Comparison of ENCODE assay signal across 8 cellular contexts in genomic region chr15:25438601-25439455, GRCh38. TPM values are rescaled to one million over a fixed set of nuclear protein-coding genes. Genes with fewer than 3 reads are reported as not detected.
A peak's percentile ranks its signal among the peaks of the same experiment; 100 is the strongest.
DNase-seq lines count a peak whose midpoint lies in the region; ATAC-seq and TF ChIP-seq lines count a peak whose summit lies in the region.

Gene UBE3A, minus strand, starts transcription at chr15:25439024. Its CDS starts 29,917 bp downstream, at chr15:25409107.

- H3K9ac ChIP-seq in BLaER1 treated with 17β-estradiol and CSF1 and Interleukin-3, amounts not matched to agents 10 nM and 100 nM: peak within 1 kb of the TSS; percentile 99 to 100 (median 100)

- H3K4me1 ChIP-seq in BLaER1 treated with 17β-estradiol and CSF1 and Interleukin-3, amounts not matched to agents 10 nM and 100 nM: peaks cover 5 to 31% (median 14%) of the 10 kb centered on the region in 10 experiments; a peak in 18 of 20 replicates

- intact Hi-C loops in left colon (cut with DNase I, micrococcal nuclease): no loop called here

- H3K27ac ChIP-seq in BLaER1 treated with 17β-estradiol and CSF1 and Interleukin-3, amounts not matched to agents 10 nM and 100 nM: peak within 1 kb of the TSS; percentile 99 to 100 (median 100)
- H3K27ac ChIP-seq in coronary artery: peak within 1 kb of the TSS; percentile 98 to 100

- ATAC-seq in HG03457 (IDR thresholded peaks at IDR 0.05; ENCODE audit: unreplicated experiment) (peak; percentile 78), left colon (peak; percentile 93)

- POLR2A ChIA-PET in activated CD4-positive, alpha-beta T cell treated with anti-CD3 and anti-CD28 coated beads, Interleukin-2, amount 10 ng/mL, durations not matched to agents 7 days and 5 days (lab: Charles Lee): interaction anchor here (0.6 kb wide), 1 partner anchor 73 kb away, joined by 4 read pairs; no protein-coding TSS in a partner anchor

- peak within 1 kb of the TSS; percentile 98 for H3K27ac Mint-ChIP-seq in activated CD4-positive, alpha-beta T cell treated with anti-CD3 and anti-CD28 coated beads, Interleukin-2, amount 10 ng/mL, durations not matched to agents 7 days and 5 days

- DNase-seq in GM19240 (ENCODE audit: insufficient read length, low spot score) (peak; percentile 50), NCI-H524 (lab: John Stamatoyannopoulos, UW) (peak; percentile 82 to 93), coronary artery (ENCODE audit: low spot score) (peak; percentile 92), left colon (peak; percentile 88 to 92)
- DNase-seq in activated CD4-positive, alpha-beta T cell treated with anti-CD3 and anti-CD28 coated beads, Interleukin-2, amount 10 ng/mL, durations not matched to agents 7 days and 5 days: peak; percentile 85
- peak; percentile 79 to 90 for DNase-seq in stimulated activated CD4-positive, alpha-beta T cell treated with anti-CD3 and anti-CD28 coated beads, Interleukin-1b, Interleukin-23, amount 100 ng/mL, for 4 hours (ENCODE audit: low read depth in 2 of 2)

- TF ChIP-seq CTCF in coronary artery (IDR thresholded peaks at IDR 0.05): no peak

- H3K4me3 Mint-ChIP-seq in activated CD4-positive, alpha-beta T cell treated with anti-CD3 and anti-CD28 coated beads, Interleukin-2, amount 10 ng/mL, durations not matched to agents 7 days and 5 days: peak within 1 kb of the TSS; percentile 95

- no peaks in the 10 kb centered on the region for H3K27me3 ChIP-seq in BLaER1 treated with 17β-estradiol and CSF1 and Interleukin-3, amounts not matched to agents 10 nM and 100 nM

- H3K4me1 Mint-ChIP-seq in activated CD4-positive, alpha-beta T cell treated with anti-CD3 and anti-CD28 coated beads, Interleukin-2, amount 10 ng/mL, durations not matched to agents 7 days and 5 days: peaks cover 39% of the 10 kb centered on the region

- H3K4me3 ChIP-seq in BLaER1 treated with 17β-estradiol and CSF1 and Interleukin-3, amounts not matched to agents 10 nM and 100 nM: peak within 1 kb of the TSS; percentile 85 to 100 (median 98)
- peak within 1 kb of the TSS; percentile 98 for H3K4me3 ChIP-seq in coronary artery

- peaks cover 31 to 48% (median 43%) of the 10 kb centered on the region in 11 experiments; a peak in 21 of 22 replicates for H4K20me1 ChIP-seq in BLaER1 treated with 17β-estradiol and CSF1 and Interleukin-3, amounts not matched to agents 10 nM and 100 nM

- CTCF ChIA-PET in activated CD4-positive, alpha-beta T cell treated with anti-CD3 and anti-CD28 coated beads, Interleukin-2, amount 10 ng/mL, durations not matched to agents 7 days and 5 days (lab: Charles Lee): no interaction called here

- peaks cover 14 to 31% (median 25%) of the 10 kb centered on the region in 11 experiments; a peak in 21 of 22 replicates for H3K36me3 ChIP-seq in BLaER1 treated with 17β-estradiol and CSF1 and Interleukin-3, amounts not matched to agents 10 nM and 100 nM

- peak within 1 kb of the TSS; percentile 82 to 99 (median 90) for H3K4me2 ChIP-seq in BLaER1 treated with 17β-estradiol and CSF1 and Interleukin-3, amounts not matched to agents 10 nM and 100 nM

- H3K27me3 Mint-ChIP-seq in activated CD4-positive, alpha-beta T cell treated with anti-CD3 and anti-CD28 coated beads, Interleukin-2, amount 10 ng/mL, durations not matched to agents 7 days and 5 days: no peaks in the 10 kb centered on the region

- peaks cover 6% of the 10 kb centered on the region for H3K9me3 Mint-ChIP-seq in activated CD4-positive, alpha-beta T cell treated with anti-CD3 and anti-CD28 coated beads, Interleukin-2, amount 10 ng/mL, durations not matched to agents 7 days and 5 days

- peaks cover 14% of the 10 kb centered on the region for H3K36me3 Mint-ChIP-seq in activated CD4-positive, alpha-beta T cell treated with anti-CD3 and anti-CD28 coated beads, Interleukin-2, amount 10 ng/mL, durations not matched to agents 7 days and 5 days (ENCODE audit: low read depth)

- peaks cover 7 to 33% (median 24%) of the 10 kb centered on the region in 11 experiments; a peak in 19 of 22 replicates for H3K9me3 ChIP-seq in BLaER1 treated with 17β-estradiol and CSF1 and Interleukin-3, amounts not matched to agents 10 nM and 100 nM (replicated peaks in 1 of 11)

RNA-seq across cellular contexts. Expression of gene UBE3A, which starts in this region (rescaled TPM):
- total RNA-seq in activated CD4-positive, alpha-beta T cell treated with anti-CD3 and anti-CD28 coated beads, Interleukin-2, amount 10 ng/mL, durations not matched to agents 7 days and 5 days: 10 to 100 TPM; 80.9 to 93.0 TPM
- 10 to 100 TPM; 86.3 to 88.6 TPM for total RNA-seq in left colon

Comparison
In these comparisons a context has a peak if more than half of its experiments do, and no peak if none do; other contexts are left out.
1. Peak in every context shown above with its lines: DNase-seq, ATAC-seq, H3K4me3 ChIP-seq and H3K27ac ChIP-seq.